ENCODE assay signal across 8 cellular contexts in the genomic region with DNA sequence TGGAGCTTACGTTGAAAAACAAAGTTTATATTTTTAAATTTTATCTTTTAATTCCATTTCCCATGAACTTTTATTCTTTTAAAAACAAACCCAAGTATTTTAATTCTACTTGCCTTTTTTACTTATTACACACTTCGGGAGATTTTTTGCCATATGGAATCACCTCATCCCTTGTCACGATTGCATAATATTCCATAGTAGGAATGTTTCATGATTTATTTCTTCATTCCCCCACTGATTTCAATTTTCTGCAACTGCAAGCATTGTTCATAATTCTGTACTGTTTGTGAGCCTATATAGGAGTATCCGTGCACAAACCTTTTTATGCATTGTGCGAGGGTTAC. TPM values are rescaled to one million over a fixed set of nuclear protein-coding genes. Genes with fewer than 3 reads are reported as not detected.
DNase-seq lines count a peak whose midpoint lies in the region; ATAC-seq and TF ChIP-seq lines count a peak whose summit lies in the region.

No MANE protein-coding gene starts in this region.

- CTCF ChIA-PET in activated CD4-positive, alpha-beta T cell treated with anti-CD3 and anti-CD28 coated beads for 36 hours (lab: Charles Lee), result interaction anchor here (0.7 to 1.1 kb wide), 3 partner anchors 15 to 245 kb away, joined by 3 to 4 read pairs (median 3); no protein-coding TSS in a partner anchor
- CTCF ChIA-PET in HEK293T (lab: Yijun Ruan, JAX), result no interaction called here

- H3K27me3 Mint-ChIP-seq in activated CD4-positive, alpha-beta T cell treated with anti-CD3 and anti-CD28 coated beads for 36 hours, result no peaks in the 10 kb centered on the region

- intact Hi-C loops in activated CD4-positive, alpha-beta T cell treated with anti-CD3 and anti-CD28 coated beads for 36 hours (cut with DNase I, micrococcal nuclease), result loop anchor here (1.0 to 10.0 kb wide), 12 partner anchors 43 to 1599 kb away; partner anchors contain the start of genes COPB2 (in 2 of the 2), MRPS22 (in 1 of the 2), NMNAT3 (in 1 of the 2) and PXYLP1 (in 1 of the 2)
- intact Hi-C loops in left lung (cut with DNase I), result no loop called here
- intact Hi-C loops in testis (cut with DNase I; ENCODE audit: low total_unique reads), result no loop called here

- peaks cover 31% of the 10 kb centered on the region for H3K4me1 Mint-ChIP-seq in activated CD4-positive, alpha-beta T cell treated with anti-CD3 and anti-CD28 coated beads for 36 hours

- 28 to 33% methylated on average over 5 of the region's 5 CpGs for WGBS in testis, 2 donors

- TF ChIP-seq POLR2A in testis (IDR thresholded peaks at IDR 0.05), result no peak

- TF ChIP-seq CTCF in left lung (IDR thresholded peaks at IDR 0.05) (no peak), testis (IDR thresholded peaks at IDR 0.05) (no peak)

- H3K4me3 Mint-ChIP-seq in activated CD4-positive, alpha-beta T cell treated with anti-CD3 and anti-CD28 coated beads for 36 hours, result peak overlapping the region; percentile 93

- peaks cover 0 to 2% of the 10 kb centered on the region in 2 donors for H3K9me3 ChIP-seq in left lung
- H3K9me3 ChIP-seq in testis, result no peaks in the 10 kb centered on the region

- H3K9me3 Mint-ChIP-seq in activated CD4-positive, alpha-beta T cell treated with anti-CD3 and anti-CD28 coated beads for 36 hours (ENCODE audit: low read depth), result peaks cover 2% of the 10 kb centered on the region

- DNase-seq in activated CD4-positive, alpha-beta T cell treated with anti-CD3 and anti-CD28 coated beads for 36 hours, result no peak
- DNase-seq in activated CD4-positive, alpha-beta T cell treated with anti-CD3 and anti-CD28 coated beads, Interleukin-2, amount 50 U/mL, for 48 hours, result no peak
- DNase-seq in left lung (no peak), testis (no peak), medulla oblongata (ENCODE audit: extremely low spot score) (no peak), NCI-H2081 treated with DMSO at 0.1 percent for 48 hours (lab: John Stamatoyannopoulos, UW) (no peak), HEK293T (ENCODE audit: extremely low spot score) (no peak)

- H3K4me1 ChIP-seq in left lung (peaks cover 14 to 33% of the 10 kb centered on the region in 2 donors), testis (peaks cover 20% of the 10 kb centered on the region)

- no peak for ATAC-seq in activated CD4-positive, alpha-beta T cell treated with anti-CD3 and anti-CD28 coated beads for 36 hours
- ATAC-seq in left lung, result no peak

- H3K27me3 ChIP-seq in left lung (no peaks in the 10 kb centered on the region), testis (no peaks in the 10 kb centered on the region)

- POLR2A ChIA-PET in activated CD4-positive, alpha-beta T cell treated with anti-CD3 and anti-CD28 coated beads for 36 hours (lab: Charles Lee), result no interaction called here
- POLR2A ChIA-PET in HEK293T (lab: Yijun Ruan, JAX), result interaction anchor here (1.1 kb wide), 1 partner anchor 16 kb away, joined by 3 read pairs; no protein-coding TSS in a partner anchor

- H3K36me3 ChIP-seq in left lung, result no peaks in the 10 kb centered on the region
- H3K36me3 ChIP-seq in testis (ENCODE audit: low read depth, missing control alignments), result no peaks in the 10 kb centered on the region

- H3K27ac ChIP-seq in angular gyrus (ENCODE audit: low read depth, low read length), result peak overlapping the region; percentile 64
- peak overlapping the region; percentile 93 to 98 for H3K27ac ChIP-seq in left lung
- peak overlapping the region; percentile 98 to 99 for H3K27ac ChIP-seq in testis

- H3K27ac Mint-ChIP-seq in activated CD4-positive, alpha-beta T cell treated with anti-CD3 and anti-CD28 coated beads for 36 hours, result peak overlapping the region; percentile 95

- H3K4me3 ChIP-seq in left lung, result peak overlapping the region; percentile 80 to 92
- peak overlapping the region; percentile 94 for H3K4me3 ChIP-seq in testis

- H3K36me3 Mint-ChIP-seq in activated CD4-positive, alpha-beta T cell treated with anti-CD3 and anti-CD28 coated beads for 36 hours (ENCODE audit: low read depth), result peaks cover 6% of the 10 kb centered on the region

TF ChIP-seq in HEK293T, 16 proteins besides CTCF, POLR2A, EP300 and RAD21:
- TF ChIP-seq BHLHE40 (IDR thresholded peaks at IDR 0.05; ENCODE audit: borderline replicate concordance), result no peak
- TF ChIP-seq SP1 (IDR thresholded peaks at IDR 0.05), result no peak
- TF ChIP-seq FOXK2 (IDR thresholded peaks at IDR 0.05), result no peak
- TF ChIP-seq ELF4 (IDR thresholded peaks at IDR 0.05), result no peak
- TF ChIP-seq NFRKB (IDR thresholded peaks at IDR 0.05), result no peak

RNA-seq across cellular contexts. Expression of gene SLC25A36, which starts 0.6 kb away (rescaled TPM):
- total RNA-seq in activated CD4-positive, alpha-beta T cell treated with anti-CD3 and anti-CD28 coated beads for 36 hours, result 10 to 100 TPM; 42.3 to 62.3 TPM
- 10 to 100 TPM; 53.3 to 63.1 TPM for total RNA-seq in left lung
- 100 to 1,000 TPM; 109 to 162 TPM for total RNA-seq in testis
- 56.8 TPM for polyA plus RNA-seq in testis (ENCODE audit: insufficient read depth, low read depth, low replicate concordance)

Comparison
In these comparisons a context has a peak if more than half of its experiments do, and no peak if none do; other contexts are left out.
1. intact Hi-C loops: an anchor here in activated CD4-positive, alpha-beta T cell treated with anti-CD3 and anti-CD28 coated beads for 36 hours (1.0 to 10.0 kb wide); none called in left lung and testis.